Comparison of ENCODE assay signal across 7 cellular contexts in genomic region chr12:110467847-110468211, GRCh38. TPM values are rescaled to one million over a fixed set of nuclear protein-coding genes. Genes with fewer than 3 reads are reported as not detected.
A peak's percentile ranks its signal among the peaks of the same experiment; 100 is the strongest.
DNase-seq lines count a peak whose midpoint lies in the region; ATAC-seq, FAIRE-seq and TF ChIP-seq lines count a peak whose summit lies in the region.

No MANE protein-coding gene starts in this region.

- H3K9ac ChIP-seq in HUES48 (ENCODE audit: low read depth, low read length) (peak overlapping the region; percentile 91), iPS-20b (ENCODE audit: low read depth, low read length) (peak overlapping the region; percentile 96)

- no peak for TF ChIP-seq POLR2A in stomach (IDR thresholded peaks at IDR 0.05)

- no peak for FAIRE-seq in GM19239 (lab: Jason Lieb, UNC)

- intact Hi-C loops in activated T-helper 2 cell treated with anti-CD3 and anti-CD28 coated beads, Interferon-gamma antibody, Interleukin-2, Interleukin-4, amounts not matched to agents 10 μg/mL and 5 μg/mL and 100 μg/mL, durations not matched to agents 14 hours and 24 hours and 36 hours (cut with micrococcal nuclease), result loop anchor here (1.0 to 5.0 kb wide), 6 partner anchors 18 to 229 kb away; partner anchors contain the start of genes ANAPC7, ARPC3, RAD9B and VPS29
- intact Hi-C loops in stomach (cut with DNase I; ENCODE audit: low total_unique reads), result no loop called here

- TF ChIP-seq CTCF in stomach (IDR thresholded peaks at IDR 0.05), result no peak
- no peak for TF ChIP-seq CTCF in omental fat pad (IDR thresholded peaks at IDR 0.05)

- peak overlapping the region; percentile 96 for H3K27ac Mint-ChIP-seq in activated T-helper 2 cell treated with anti-CD3 and anti-CD28 coated beads, Interferon-gamma antibody, Interleukin-2, Interleukin-4, amounts not matched to agents 10 μg/mL and 5 μg/mL and 100 μg/mL, durations not matched to agents 14 hours and 24 hours and 36 hours

- TF ChIP-seq EP300 in stomach (IDR thresholded peaks at IDR 0.05), result no peak

- no peaks in the 10 kb centered on the region for H3K9me3 ChIP-seq in HUES48 (ENCODE audit: control insufficient read depth, insufficient read depth, low read length)
- no peaks in the 10 kb centered on the region for H3K9me3 ChIP-seq in iPS-20b (ENCODE audit: insufficient read depth, low read depth, low read length)
- no peaks in the 10 kb centered on the region for H3K9me3 ChIP-seq in stomach

- peak overlapping the region; percentile 90 for H3K4me3 ChIP-seq in HUES48 (ENCODE audit: low read depth, low read length)
- peak overlapping the region; percentile 95 for H3K4me3 ChIP-seq in iPS-20b (ENCODE audit: low read length)
- H3K4me3 ChIP-seq in stomach, result peak overlapping the region; percentile 66 to 80 (median 74)

- ATAC-seq in omental fat pad (ENCODE audit: low FRiP score), result no peak

- H3K27me3 ChIP-seq in HUES48 (ENCODE audit: control insufficient read depth, insufficient read depth, low read length) (no peaks in the 10 kb centered on the region), iPS-20b (ENCODE audit: insufficient read depth, low read length) (no peaks in the 10 kb centered on the region), stomach (no peaks in the 10 kb centered on the region)

- peak overlapping the region; percentile 97 for H3K27ac ChIP-seq in HUES48 (ENCODE audit: low read depth, low read length)
- no peak overlapping the region for H3K27ac ChIP-seq in iPS-20b (ENCODE audit: low read length)
- H3K27ac ChIP-seq in stomach, result peak overlapping the region; percentile 71 to 96 (median 93)

- H3K27me3 Mint-ChIP-seq in activated T-helper 2 cell treated with anti-CD3 and anti-CD28 coated beads, Interferon-gamma antibody, Interleukin-2, Interleukin-4, amounts not matched to agents 10 μg/mL and 5 μg/mL and 100 μg/mL, durations not matched to agents 14 hours and 24 hours and 36 hours (ENCODE audit: low read depth), result no peaks in the 10 kb centered on the region

- 0 to 1% (median 0%) methylated on average over 15 of the region's 15 CpGs for WGBS in stomach, 5 donors

- H3K36me3 ChIP-seq in HUES48 (ENCODE audit: control insufficient read depth, insufficient read depth, low read length) (peaks cover 22% of the 10 kb centered on the region), iPS-20b (ENCODE audit: insufficient read depth, low read depth, low read length) (peaks cover 20% of the 10 kb centered on the region; the same call in 1 of the 2 replicates), stomach (peaks cover 0 to 26% (median 22%) of the 10 kb centered on the region in 4 donors)

- H3K4me1 Mint-ChIP-seq in activated T-helper 2 cell treated with anti-CD3 and anti-CD28 coated beads, Interferon-gamma antibody, Interleukin-2, Interleukin-4, amounts not matched to agents 10 μg/mL and 5 μg/mL and 100 μg/mL, durations not matched to agents 14 hours and 24 hours and 36 hours (ENCODE audit: low read depth), result peaks cover 25% of the 10 kb centered on the region

- no peak for DNase-seq in activated T-helper 2 cell treated with anti-CD3 and anti-CD28 coated beads, Interferon-gamma antibody, Interleukin-2, Interleukin-4, amounts not matched to agents 10 μg/mL and 5 μg/mL and 100 μg/mL, durations not matched to agents 14 hours and 24 hours and 36 hours (ENCODE audit: low spot score)
- DNase-seq in stomach (no peak), GM19239 (ENCODE audit: insufficient read length, low spot score) (no peak), NCI-H2196 (lab: John Stamatoyannopoulos, UW; ENCODE audit: unreplicated experiment) (no peak), omental fat pad (ENCODE audit: low spot score) (no peak)

- H3K36me3 Mint-ChIP-seq in activated T-helper 2 cell treated with anti-CD3 and anti-CD28 coated beads, Interferon-gamma antibody, Interleukin-2, Interleukin-4, amounts not matched to agents 10 μg/mL and 5 μg/mL and 100 μg/mL, durations not matched to agents 14 hours and 24 hours and 36 hours (ENCODE audit: low read depth), result peaks cover 35% of the 10 kb centered on the region

- no peaks in the 10 kb centered on the region for H3K9me3 Mint-ChIP-seq in activated T-helper 2 cell treated with anti-CD3 and anti-CD28 coated beads, Interferon-gamma antibody, Interleukin-2, Interleukin-4, amounts not matched to agents 10 μg/mL and 5 μg/mL and 100 μg/mL, durations not matched to agents 14 hours and 24 hours and 36 hours

- H3K4me1 ChIP-seq in HUES48 (ENCODE audit: control insufficient read depth, insufficient read depth, low read length), result 0 out of 2 replicates have a peak, but pooled peaks cover 5% of the 10 kb centered on the region
- H3K4me1 ChIP-seq in iPS-20b (ENCODE audit: insufficient read depth, low read length), result no peaks in the 10 kb centered on the region
- peaks cover 16 to 38% (median 34%) of the 10 kb centered on the region in 4 donors for H3K4me1 ChIP-seq in stomach

- peak overlapping the region; percentile 99 for H3K4me3 Mint-ChIP-seq in activated T-helper 2 cell treated with anti-CD3 and anti-CD28 coated beads, Interferon-gamma antibody, Interleukin-2, Interleukin-4, amounts not matched to agents 10 μg/mL and 5 μg/mL and 100 μg/mL, durations not matched to agents 14 hours and 24 hours and 36 hours (ENCODE audit: low read depth)

RNA-seq across cellular contexts. Expression of gene GPN3, which starts 0.2 kb away (rescaled TPM):
- 43.9 and 47.5 TPM in 2 replicates for total RNA-seq in activated T-helper 2 cell treated with anti-CD3 and anti-CD28 coated beads, Interferon-gamma antibody, Interleukin-2, Interleukin-4, amounts not matched to agents 10 μg/mL and 5 μg/mL and 100 μg/mL, durations not matched to agents 14 hours and 24 hours and 36 hours
- total RNA-seq in stomach (10 to 100 TPM in 2 of 5 donors, 1 to 10 TPM in 2, not detected in 1; 7.6 to 21.6 (median 13.6) TPM), omental fat pad (10 to 100 TPM; 14.7 to 25.3 (median 21.2) TPM)
- 10 to 100 TPM; 20.3 to 29.1 (median 21.1) TPM for polyA plus RNA-seq in stomach

RNA-seq across cellular contexts. Expression of gene FAM216A, which starts 0.8 kb away (rescaled TPM):
- 44.7 and 48.8 TPM in 2 replicates for total RNA-seq in activated T-helper 2 cell treated with anti-CD3 and anti-CD28 coated beads, Interferon-gamma antibody, Interleukin-2, Interleukin-4, amounts not matched to agents 10 μg/mL and 5 μg/mL and 100 μg/mL, durations not matched to agents 14 hours and 24 hours and 36 hours
- total RNA-seq in stomach, result 10 to 100 TPM in 1 of 5 donors, 1 to 10 TPM in 2, not detected in 2; 3.8 to 19.3 (median 8.6) TPM
- 1 to 10 TPM; 4.5 to 6.5 (median 4.6) TPM for polyA plus RNA-seq in stomach
- total RNA-seq in omental fat pad, result 1 to 10 TPM; 5.0 to 8.0 (median 6.3) TPM

RNA-seq across cellular contexts. Expression of gene ARPC3, which starts 17.7 kb away (rescaled TPM):
- 312 and 338 TPM in 2 replicates for total RNA-seq in activated T-helper 2 cell treated with anti-CD3 and anti-CD28 coated beads, Interferon-gamma antibody, Interleukin-2, Interleukin-4, amounts not matched to agents 10 μg/mL and 5 μg/mL and 100 μg/mL, durations not matched to agents 14 hours and 24 hours and 36 hours
- total RNA-seq in stomach (100 to 1,000 TPM in 3 of 5 donors, 10 to 100 TPM in 2; 44.0 to 220 (median 148) TPM), omental fat pad (100 to 1,000 TPM; 389 to 434 (median 424) TPM)
- 100 to 1,000 TPM; 355 to 561 (median 368) TPM for polyA plus RNA-seq in stomach

RNA-seq across cellular contexts. Expression of gene VPS29, which starts 34.1 kb away (rescaled TPM):
- 103 and 107 TPM in 2 replicates for total RNA-seq in activated T-helper 2 cell treated with anti-CD3 and anti-CD28 coated beads, Interferon-gamma antibody, Interleukin-2, Interleukin-4, amounts not matched to agents 10 μg/mL and 5 μg/mL and 100 μg/mL, durations not matched to agents 14 hours and 24 hours and 36 hours
- total RNA-seq in stomach, result 100 to 1,000 TPM in 3 of 5 donors, 10 to 100 TPM in 1, 1 to 10 TPM in 1; 7.8 to 192 (median 101) TPM
- polyA plus RNA-seq in stomach, result 100 to 1,000 TPM; 160 to 185 (median 167) TPM
- total RNA-seq in omental fat pad, result 10 to 100 TPM; 83.5 to 98.8 (median 86.8) TPM

RNA-seq across cellular contexts. Expression of gene RAD9B, which starts 34.3 kb away (rescaled TPM):
- 0.28 and 0.41 TPM in 2 replicates for total RNA-seq in activated T-helper 2 cell treated with anti-CD3 and anti-CD28 coated beads, Interferon-gamma antibody, Interleukin-2, Interleukin-4, amounts not matched to agents 10 μg/mL and 5 μg/mL and 100 μg/mL, durations not matched to agents 14 hours and 24 hours and 36 hours
- total RNA-seq in stomach (under 1 TPM in 2 of 5 donors, not detected in 3; 0.58 to 0.73 TPM), omental fat pad (under 1 TPM in 2 of 4 donors, not detected in 2; 0.31 to 0.60 TPM)
- polyA plus RNA-seq in stomach, result under 1 TPM; 0.23 to 0.31 (median 0.25) TPM
